Comparison of ENCODE assay signal across 24 cellular contexts in genomic region chr7:114822131-114822530, GRCh38.
"Had no signal": no experiment of that assay in that cellular context is flagged by ENCODE, and none has a peak within 500 bp of the region (broad histone marks: within the 10 kb centered on the region; RNA-seq: fewer than 3 reads in every experiment).

No MANE protein-coding gene starts in this region.

- H2AFZ ChIP-seq: PC-9 had no signal

- H3K27me3 ChIP-seq: adrenal gland, MG63, SJCRH30 had no signal

- H3K4me3 Mint-ChIP-seq: activated CD8-positive, alpha-beta memory T cell treated with anti-CD3 and anti-CD28 coated beads, Interleukin-2, amount 10 ng/mL, durations not matched to agents 7 days and 5 days; activated naive CD4-positive, alpha-beta T cell treated with anti-CD3 and anti-CD28 coated beads for 36 hours; activated naive CD8-positive, alpha-beta T cell; activated T-cell treated with anti-CD3 and anti-CD28 coated beads, Interleukin-2, amount 50 U/mL, for 4 hours; activated T-helper 17 cell treated with anti-CD3 and anti-CD28 coated beads, Interleukin-2, amount 50 U/mL, for 72 hours had no signal

- H3K9me3 ChIP-seq: adrenal gland, MG63, SJCRH30 had no signal

- H3K9me2 ChIP-seq: SK-N-SH had no signal

- H3K27ac Mint-ChIP-seq: activated CD8-positive, alpha-beta memory T cell treated with anti-CD3 and anti-CD28 coated beads, Interleukin-2, amount 10 ng/mL, durations not matched to agents 7 days and 5 days; activated naive CD8-positive, alpha-beta T cell; activated T-helper 17 cell treated with anti-CD3 and anti-CD28 coated beads, Interleukin-2, amount 50 U/mL, for 72 hours had no signal

- H3K4me3 ChIP-seq: adrenal gland, MG63, PC-9, SJCRH30 had no signal

- H3K27me3 Mint-ChIP-seq: activated CD8-positive, alpha-beta memory T cell treated with anti-CD3 and anti-CD28 coated beads, Interleukin-2, amount 10 ng/mL, durations not matched to agents 7 days and 5 days; activated naive CD8-positive, alpha-beta T cell; activated T-helper 17 cell treated with anti-CD3 and anti-CD28 coated beads, Interleukin-2, amount 50 U/mL, for 72 hours had no signal

- H3K36me3 ChIP-seq: adrenal gland, MG63, SJCRH30 had no signal

- DNase-seq: activated CD4-positive, alpha-beta T cell treated with anti-CD3 and anti-CD28 coated beads for 48 hours; activated CD4-positive, alpha-beta T cell treated with anti-CD3 and anti-CD28 coated beads, Interleukin-2, amount 50 U/mL, for 48 hours; activated CD4-positive, CD25-positive, alpha-beta regulatory T cell treated with anti-CD3 and anti-CD28 coated beads, Interleukin-2, amount 50 U/mL, for 72 hours; activated CD8-positive, alpha-beta memory T cell treated with anti-CD3 and anti-CD28 coated beads, Interleukin-2, amount 10 ng/mL, durations not matched to agents 7 days and 5 days; activated gamma-delta T cell; activated naive CD4-positive, alpha-beta T cell treated with anti-CD3 and anti-CD28 coated beads for 36 hours; activated T-cell treated with anti-CD3 and anti-CD28 coated beads, Interleukin-2, amount 50 U/mL, for 4 hours; adrenal gland; anterior cingulate cortex; cerebellar nuclear complex; MG63; MV-4-11; NCI-H1092 treated with DMSO at 0.1 percent for 48 hours; NCI-H1417 treated with DMSO at 0.1 percent for 48 hours; NCI-H1694; NCI-H2029; NCI-H2107; NCI-H2171 treated with DMSO at 0.1 percent for 48 hours; NCI-H226; PC-9; SJCRH30; SK-N-SH had no signal

- ATAC-seq: activated CD8-positive, alpha-beta memory T cell treated with anti-CD3 and anti-CD28 coated beads, Interleukin-2, amount 10 ng/mL, durations not matched to agents 7 days and 5 days; activated T-cell treated with anti-CD3 and anti-CD28 coated beads, Interleukin-2, amount 50 U/mL, for 4 hours; activated T-helper 17 cell treated with anti-CD3 and anti-CD28 coated beads, Interleukin-2, amount 50 U/mL, for 72 hours had no signal

- H3K27ac ChIP-seq: adrenal gland, PC-9, SJCRH30 had no signal

- H3K4me1 ChIP-seq: adrenal gland had no signal

- H3K4me2 ChIP-seq: PC-9, SK-N-SH had no signal
